In genomic region chr14:49867831-49868719, GRCh38 we compare ENCODE assay signal across 1 cellular context.
TF ChIP-seq lines count a peak whose summit lies in the region.

No MANE protein-coding gene starts in this region.

TF ChIP-seq in HepG2, 621 proteins besides CTCF, POLR2A, EP300 and RAD21 (continued from another document):
- peak; percentile 38; the same call in 1 of the 2 replicates for TF ChIP-seq ARID4A (CRISPR knock-in tag; IDR thresholded peaks at IDR 0.05; ENCODE audit: borderline replicate concordance)
- no peak for TF ChIP-seq CBX1 (IDR thresholded peaks at IDR 0.05; ENCODE audit: low read depth)
- TF ChIP-seq SMARCC2 (IDR thresholded peaks at IDR 0.05): no peak
- no peak for TF ChIP-seq GMEB2 (CRISPR knock-in tag; IDR thresholded peaks at IDR 0.05; ENCODE audit: low read depth)
- TF ChIP-seq ARID5B (CRISPR knock-in tag; IDR thresholded peaks at IDR 0.05): 0 out of 2 replicates have a peak, but pooled peaks have one; percentile 33
- peak; percentile 36 for TF ChIP-seq SPEN (CRISPR knock-in tag; IDR thresholded peaks at IDR 0.05; ENCODE audit: low read depth)
- TF ChIP-seq ZBTB25 (CRISPR knock-in tag; IDR thresholded peaks at IDR 0.05): no peak
- no peak for TF ChIP-seq SMC3 (IDR thresholded peaks at IDR 0.05; ENCODE audit: low read length)
- no peak for TF ChIP-seq HINFP (CRISPR knock-in tag; IDR thresholded peaks at IDR 0.05; ENCODE audit: low read depth)
- no peak for TF ChIP-seq PATZ1 (CRISPR knock-in tag; IDR thresholded peaks at IDR 0.05)
- TF ChIP-seq YEATS4 (CRISPR knock-in tag; IDR thresholded peaks at IDR 0.05; ENCODE audit: borderline replicate concordance): peak; percentile 62; the same call in 1 of the 2 replicates
- TF ChIP-seq ZFYVE20 (CRISPR knock-in tag; IDR thresholded peaks at IDR 0.05; ENCODE audit: borderline replicate concordance, low read depth): no peak
- TF ChIP-seq ZNF367 (CRISPR knock-in tag; IDR thresholded peaks at IDR 0.05; ENCODE audit: borderline replicate concordance): 0 out of 2 replicates have a peak, but pooled peaks have one; percentile 36
- no peak for TF ChIP-seq SKI (IDR thresholded peaks at IDR 0.05; ENCODE audit: partially characterized antibody)
- peak; percentile 73; the same call in 1 of the 2 replicates for TF ChIP-seq ERF (CRISPR knock-in tag; IDR thresholded peaks at IDR 0.05)
- TF ChIP-seq CCDC6 (CRISPR knock-in tag; IDR thresholded peaks at IDR 0.05): 0 out of 2 replicates have a peak, but pooled peaks have one; percentile 42
- TF ChIP-seq FOXK1 (CRISPR knock-in tag; IDR thresholded peaks at IDR 0.05; ENCODE audit: borderline replicate concordance, low read depth): peak; percentile 19; the same call in 1 of the 2 replicates
- TF ChIP-seq TFE3 (CRISPR knock-in tag; IDR thresholded peaks at IDR 0.05): 0 out of 2 replicates have a peak, but pooled peaks have one; percentile 14
- peak; percentile 56; the same call in 1 of the 2 replicates for TF ChIP-seq GFI1 (CRISPR knock-in tag; IDR thresholded peaks at IDR 0.05; ENCODE audit: borderline replicate concordance)
